Comparison of ENCODE assay signal across 17 cellular contexts in genomic region chr6:149331043-149331807, GRCh38. TPM values are rescaled to one million over a fixed set of nuclear protein-coding genes. Genes with fewer than 3 reads are reported as not detected.
DNase-seq lines count a peak whose midpoint lies in the region; ATAC-seq, FAIRE-seq and TF ChIP-seq lines count a peak whose summit lies in the region.
"Had no signal": no experiment of that assay in that cellular context is flagged by ENCODE, and none has a peak within 500 bp of the region (broad histone marks: within the 10 kb centered on the region; RNA-seq: fewer than 3 reads in every experiment).

No MANE protein-coding gene starts in this region.

- H3K9ac ChIP-seq in PC-3 (ENCODE audit: low read length) (peak overlapping the region; percentile 44), K562 (ENCODE audit: insufficient read depth in 1 of 2, low read depth in 2 of 2, low read length in 2 of 2) (no peak overlapping the region)

- TF ChIP-seq RAD21 in K562 (CRISPR knock-in tag; conservative IDR thresholded peaks at IDR 0.05 in 1 of 2, IDR thresholded peaks at IDR 0.05 in 1 of 2): no peak

- H3K79me2 ChIP-seq in PC-3 (ENCODE audit: low read length) (peaks cover 92% of the 10 kb centered on the region), K562 (ENCODE audit: control insufficient read depth, insufficient read depth, low read length) (peaks cover 98% of the 10 kb centered on the region)

- H3K27me3 Mint-ChIP-seq in T-helper 2 cell treated with Interferon-gamma antibody and Interleukin-4, amounts not matched to agents 5 μg/mL and 100 μg/mL, for 36 hours (ENCODE audit: low read depth): no peaks in the 10 kb centered on the region

- peaks cover 10% of the 10 kb centered on the region for H3F3A ChIP-seq in PC-3 (ENCODE audit: low read length, unreplicated experiment)

- H3K9me3 Mint-ChIP-seq in T-helper 2 cell treated with Interferon-gamma antibody and Interleukin-4, amounts not matched to agents 5 μg/mL and 100 μg/mL, for 36 hours: no peaks in the 10 kb centered on the region

- H3K9me2 ChIP-seq in PC-3 (replicated peaks; ENCODE audit: low read length): no peaks in the 10 kb centered on the region

- in situ Hi-C loops in K562 (cut with MboI): no loop called here

- H3K9me1 ChIP-seq in K562 (ENCODE audit: control insufficient read depth, insufficient read depth, low read length): no peaks in the 10 kb centered on the region

- H3K4me1 ChIP-seq in PC-3 (ENCODE audit: insufficient read depth, low read length) (peaks cover 50% of the 10 kb centered on the region), K562 (replicated peaks in 1 of 2; ENCODE audit: control insufficient read depth in 2 of 2, insufficient read depth in 2 of 2, low read length in 2 of 2) (peaks cover 0 to 24% of the 10 kb centered on the region in 2 experiments; a peak in 2 of 5 replicates), neutrophil (ENCODE audit: control insufficient read depth in 1 of 2, insufficient read depth in 1 of 2, low read depth in 1 of 2, low read length in 1 of 2) (peaks cover 28 to 68% of the 10 kb centered on the region in 2 experiments)

- H3K9me3 ChIP-seq in PC-3 (ENCODE audit: low read length): no peaks in the 10 kb centered on the region
- H3K9me3 ChIP-seq in K562 (replicated peaks; ENCODE audit: control insufficient read depth, insufficient read depth, low read depth, low read length): no peaks in the 10 kb centered on the region
- H3K9me3 ChIP-seq in neutrophil: no peaks in the 10 kb centered on the region
- H3K9me3 ChIP-seq: stomach had no signal

- ATAC-seq in PC-3 (no peak), K562 (no peak), HG03521 (IDR thresholded peaks at IDR 0.05; ENCODE audit: unreplicated experiment) (no peak)
- ATAC-seq: left ventricle myocardium superior had no signal

- no TSS peak for BruUV-seq in PC-3 (replicated peaks; lab: Mats Ljungman, UMichigan)
- BruUV-seq in K562 (replicated peaks; lab: Mats Ljungman, UMichigan): no TSS peak

- H3K36me3 Mint-ChIP-seq in T-helper 2 cell treated with Interferon-gamma antibody and Interleukin-4, amounts not matched to agents 5 μg/mL and 100 μg/mL, for 36 hours (ENCODE audit: low read depth): peaks cover 22% of the 10 kb centered on the region

- H3K4me2 ChIP-seq in PC-3 (ENCODE audit: low read length) (peak overlapping the region; percentile 81), K562 (ENCODE audit: insufficient read depth, low read length) (no peak overlapping the region)

- H3K36me3 ChIP-seq in PC-3 (ENCODE audit: low read depth, low read length) (no peaks in the 10 kb centered on the region), K562 (ENCODE audit: control insufficient read depth, insufficient read depth, low read length) (no peaks in the 10 kb centered on the region), neutrophil (no peaks in the 10 kb centered on the region)
- H3K36me3 ChIP-seq: stomach had no signal

- 49% methylated on average over 2 of the region's 2 CpGs for WGBS in K562 (ENCODE audit: insufficient coverage, low coverage, missing lambda C conversion rate)

- DNase-seq in T-helper 2 cell treated with Interferon-gamma antibody and Interleukin-4, amounts not matched to agents 5 μg/mL and 100 μg/mL, for 36 hours (ENCODE audit: low spot score): no peak
- no peak for DNase-seq in T-helper 2 cell
- no peak for DNase-seq in PC-3
- DNase-seq in K562 (ENCODE audit: extremely low read depth in 1 of 4, low spot score in 3 of 4): no peak
- no peak for DNase-seq in NCI-H2081 treated with DMSO at 0.1 percent for 48 hours (lab: John Stamatoyannopoulos, UW)
- no peak for DNase-seq in NCI-H524 treated with DMSO at 0.1 percent for 48 hours (lab: John Stamatoyannopoulos, UW)
- DNase-seq: head of caudate nucleus; left ventricle myocardium superior; NCI-H146; NCI-H82; stimulated activated CD4-positive, alpha-beta T cell treated with anti-CD3 and anti-CD28 coated beads, Interleukin-1b, Interleukin-23, amount 100 ng/mL, for 48 hours; stomach had no signal

- H4K20me1 ChIP-seq in PC-3 (ENCODE audit: low read length) (no peaks in the 10 kb centered on the region), K562 (replicated peaks; ENCODE audit: control insufficient read depth, insufficient read depth, low read length) (peaks cover 27% of the 10 kb centered on the region)

- CTCF ChIA-PET in PC-3 (lab: Charles Lee): no interaction called here
- CTCF ChIA-PET in K562 (lab: Yijun Ruan, JAX; ENCODE audit: low intra/inter-chr PET ratio): no interaction called here

- FAIRE-seq in K562 (lab: Jason Lieb, UNC): no peak
- FAIRE-seq: A204.1, GM18507 had no signal

- H3K4me3 Mint-ChIP-seq in T-helper 2 cell treated with Interferon-gamma antibody and Interleukin-4, amounts not matched to agents 5 μg/mL and 100 μg/mL, for 36 hours: peak overlapping the region; percentile 59

- peak overlapping the region; percentile 7 for H3K27ac Mint-ChIP-seq in T-helper 2 cell treated with Interferon-gamma antibody and Interleukin-4, amounts not matched to agents 5 μg/mL and 100 μg/mL, for 36 hours

- TF ChIP-seq POLR2A in K562 (conservative IDR thresholded peaks at IDR 0.05): no peak

- intact Hi-C loops in PC-3 (cut with micrococcal nuclease) (loop anchor here (5.0 to 10.0 kb wide), 4 partner anchors 51 to 249 kb away; no protein-coding TSS in a partner anchor), K562 (cut with micrococcal nuclease) (no loop called here)

- POLR2A ChIA-PET in PC-3 (lab: Charles Lee; ENCODE audit: unreplicated experiment): no interaction called here
- POLR2A ChIA-PET in K562 (lab: Yijun Ruan, JAX): interaction anchor here (1.2 to 2.0 kb wide), 3 partner anchors 8 to 80 kb away, joined by 3 to 11 read pairs (median 3); no protein-coding TSS in a partner anchor

- H3K27me3 ChIP-seq in PC-3 (ENCODE audit: low read length): no peaks in the 10 kb centered on the region
- H3K27me3 ChIP-seq in K562 (ENCODE audit: control insufficient read depth in 2 of 2, insufficient read depth in 2 of 2, low read length in 2 of 2): no peaks in the 10 kb centered on the region
- H3K27me3 ChIP-seq in neutrophil: no peaks in the 10 kb centered on the region
- H3K27me3 ChIP-seq: stomach had no signal

- H3K27ac ChIP-seq in PC-3 (ENCODE audit: low read length): peak overlapping the region; percentile 91
- no peak overlapping the region for H3K27ac ChIP-seq in K562 (ENCODE audit: extremely low read depth, low read depth, low read length)
- peak overlapping the region; percentile 45 for H3K27ac ChIP-seq in neutrophil
- H3K27ac ChIP-seq: coronary artery, stomach had no signal

- H2AFZ ChIP-seq in PC-3 (ENCODE audit: low read length): no peak overlapping the region
- no peak overlapping the region for H2AFZ ChIP-seq in K562 (ENCODE audit: low read depth, low read length)

- H3K4me3 ChIP-seq in PC-3 (ENCODE audit: low read length) (no peak overlapping the region), K562 (no peak overlapping the region), neutrophil (ENCODE audit: low read depth in 1 of 2, low read length in 1 of 2) (no peak overlapping the region)
- H3K4me3 ChIP-seq: coronary artery, stomach had no signal

- no peak for TF ChIP-seq EP300 in K562 (IDR thresholded peaks at IDR 0.05; ENCODE audit: low read length)

- TF ChIP-seq CTCF in PC-3 (conservative IDR thresholded peaks at IDR 0.05; ENCODE audit: low read depth, low read length) (no peak), K562 (IDR thresholded peaks at IDR 0.05 in 2 of 3, conservative IDR thresholded peaks at IDR 0.05 in 1 of 3; ENCODE audit: insufficient read depth in 2 of 3, low read depth in 1 of 3, low read length in 3 of 3) (no peak), neutrophil (IDR thresholded peaks at IDR 0.05) (no peak)

- peaks cover 71% of the 10 kb centered on the region for H3K4me1 Mint-ChIP-seq in T-helper 2 cell treated with Interferon-gamma antibody and Interleukin-4, amounts not matched to agents 5 μg/mL and 100 μg/mL, for 36 hours (ENCODE audit: low read depth)

TF ChIP-seq in K562, 482 proteins besides CTCF, POLR2A, EP300 and RAD21:
- TF ChIP-seq C11orf30 (IDR thresholded peaks at IDR 0.05; ENCODE audit: low read depth) (peak; percentile 73), ZNF316 (IDR thresholded peaks at IDR 0.05) (peak; percentile 84), EGR1 (conservative IDR thresholded peaks at IDR 0.05) (no peak)

RNA-seq across cellular contexts. Expression of gene TAB2, which starts 13.7 kb away (rescaled TPM):
- total RNA-seq in PC-3 (2014; rRNA removed) (14.7 and 18.5 TPM in 2 replicates), K562 (2014; rRNA removed) (9.1 and 10.6 TPM in 2 replicates), K562 (2014; rRNA removed; fragmentation: Illumina TruSeq; extraction: Trizol) (17.4 and 19.9 TPM in 2 replicates), K562 (2015; rRNA removed; fragmentation: Illumina TruSeq; extraction: Trizol) (18.9 and 21.5 TPM in 2 replicates), K562 (2021) (19.3 and 23.2 TPM in 2 replicates)
- 32.6 and 83.4 TPM in 2 replicates for total RNA-seq in K562 (2011; cell fraction: chromatin; rRNA removed; ENCODE audit: low replicate concordance)
- total RNA-seq in K562 (2011; cell fraction: nucleolus; rRNA removed): 12.5 and 17.0 TPM in 2 replicates
- total RNA-seq in K562 (2011; cell fraction: nucleoplasm; rRNA removed): 22.4 and 28.9 TPM in 2 replicates
- polyA plus RNA-seq in K562 (2011; rRNA removed) (36.3 and 38.3 TPM in 2 replicates), K562 (2014; fragmentation: Illumina TruSeq; extraction: Trizol) (29.8 and 32.9 TPM in 2 replicates), K562 (2014; fragmentation: Nextera tagmentation; extraction: Ambion mirVana) (1 to 10 TPM; 9.5 to 10.0 TPM), K562 (2014; rRNA removed) (16.9 and 18.6 TPM in 2 replicates)
- 14.7 and 22.5 TPM in 2 replicates for polyA plus RNA-seq in K562 (2011; cell fraction: cytosol; rRNA removed)
- 16.4 and 24.9 TPM in 2 replicates for polyA plus RNA-seq in K562 (2011; cell fraction: nucleus; rRNA removed)
- polyA plus RNA-seq in K562 (2012): 19.1 and 25.4 TPM in 2 replicates
- polyA minus RNA-seq in K562 (2011; rRNA and poly(A)+ RNA removed): 58.1 and 66.9 TPM in 2 replicates
- polyA minus RNA-seq in K562 (2011; cell fraction: cytosol; rRNA and poly(A)+ RNA removed): 20.3 and 20.8 TPM in 2 replicates
- 16.2 and 25.0 TPM in 2 replicates for polyA minus RNA-seq in K562 (2011; cell fraction: nucleus; rRNA and poly(A)+ RNA removed)
